29 cellular contexts compared by ENCODE assay signal in the genomic region with DNA sequence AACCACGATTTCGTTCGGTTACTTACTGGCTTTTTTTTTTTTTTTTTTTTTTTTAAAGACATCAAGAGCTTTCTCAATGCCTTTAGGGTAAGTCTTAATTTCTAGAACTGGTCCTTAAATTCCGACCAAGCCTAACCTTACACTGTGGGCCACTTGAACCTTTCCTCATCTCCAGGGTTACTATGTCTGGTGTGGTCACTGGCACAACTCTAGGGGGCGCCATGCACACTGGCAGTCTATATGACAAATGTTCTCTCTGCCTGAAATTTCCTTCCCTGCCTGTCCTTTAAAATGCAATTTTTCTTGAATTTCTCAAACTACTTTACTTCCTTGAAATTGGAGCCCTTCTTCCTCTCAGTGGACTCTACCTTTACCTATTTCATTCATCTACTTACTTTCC.
DNase-seq lines count a peak whose midpoint lies in the region; ATAC-seq, FAIRE-seq and TF ChIP-seq lines count a peak whose summit lies in the region.
"Had no signal": no experiment of that assay in that cellular context is flagged by ENCODE, and none has a peak within 500 bp of the region (broad histone marks: within the 10 kb centered on the region; RNA-seq: fewer than 3 reads in every experiment).

No MANE protein-coding gene starts in this region.

- peaks cover 2% of the 10 kb centered on the region for H3K9me3 Mint-ChIP-seq in neural crest cell
- H3K9me3 Mint-ChIP-seq: activated B cell treated with CpG ODN at 0.5 μM for 24 hours; CD4-positive, CD25-positive, alpha-beta regulatory T cell; central memory CD8-positive, alpha-beta T cell had no signal

- no peaks in the 10 kb centered on the region for H3K4me1 Mint-ChIP-seq in neural crest cell
- H3K4me1 Mint-ChIP-seq: activated B cell treated with CpG ODN at 0.5 μM for 24 hours; CD4-positive, CD25-positive, alpha-beta regulatory T cell; central memory CD8-positive, alpha-beta T cell had no signal

- ATAC-seq in DND-41 (ENCODE audit: insufficient read depth, low read depth), result no peak
- ATAC-seq in HCT116, result no peak
- no peak for ATAC-seq in GM21447 (IDR thresholded peaks at IDR 0.05; ENCODE audit: unreplicated experiment)
- ATAC-seq in GM19395 (IDR thresholded peaks at IDR 0.05; ENCODE audit: unreplicated experiment), result no peak
- ATAC-seq: left lung; naive thymus-derived CD4-positive, alpha-beta T cell had no signal

- no peak overlapping the region for H3K27ac ChIP-seq in DND-41 (ENCODE audit: low read length)
- H3K27ac ChIP-seq in HCT116 (ENCODE audit: low read depth, low read length), result no peak overlapping the region
- no peak overlapping the region for H3K27ac ChIP-seq in SJCRH30
- H3K27ac ChIP-seq: ascending aorta, HL-60, left lung, right atrium auricular region, spleen, vagina had no signal

- H3K4me2 ChIP-seq in DND-41 (ENCODE audit: insufficient read depth, low read length) (no peak overlapping the region), HCT116 (ENCODE audit: low read length) (no peak overlapping the region)

- BruUV-seq in HCT116 (replicated peaks; lab: Mats Ljungman, UMichigan), result no TSS peak

- RAD21 ChIA-PET in HCT116 (lab: Charles Lee; ENCODE audit: low non-redundant PET in 1 of 2, low total read pairs in 2 of 2, uncharacterized antibody in 2 of 2, unreplicated experiment in 2 of 2), result no interaction called here

- no peaks in the 10 kb centered on the region for H3K36me3 ChIP-seq in DND-41 (ENCODE audit: insufficient read depth, low read length)
- H3K36me3 ChIP-seq in HCT116 (ENCODE audit: control insufficient read depth in 1 of 2, insufficient read depth in 2 of 2, low read length in 2 of 2), result no peaks in the 10 kb centered on the region
- no peaks in the 10 kb centered on the region for H3K36me3 ChIP-seq in bronchial epithelial cell (ENCODE audit: control insufficient read depth, insufficient read depth, low read length)
- H3K36me3 ChIP-seq in SJCRH30, result no peaks in the 10 kb centered on the region
- H3K36me3 ChIP-seq: ascending aorta, left lung, right atrium auricular region, spleen, vagina had no signal

- CTCF ChIA-PET in HCT116 (lab: Charles Lee), result no interaction called here

- H4K20me1 ChIP-seq in DND-41 (ENCODE audit: insufficient read depth, low read length) (no peaks in the 10 kb centered on the region), HCT116 (ENCODE audit: insufficient read depth) (no peaks in the 10 kb centered on the region)

- no peak overlapping the region for H3K4me3 Mint-ChIP-seq in neural crest cell
- H3K4me3 Mint-ChIP-seq: activated B cell treated with CpG ODN at 0.5 μM for 24 hours; activated naive CD8-positive, alpha-beta T cell; CD4-positive, CD25-positive, alpha-beta regulatory T cell; central memory CD8-positive, alpha-beta T cell; naive thymus-derived CD4-positive, alpha-beta T cell had no signal

- H3K27me3 Mint-ChIP-seq in neural crest cell (ENCODE audit: low read depth), result no peaks in the 10 kb centered on the region
- H3K27me3 Mint-ChIP-seq: activated B cell treated with CpG ODN at 0.5 μM for 24 hours; activated naive CD8-positive, alpha-beta T cell; CD4-positive, CD25-positive, alpha-beta regulatory T cell; central memory CD8-positive, alpha-beta T cell had no signal

- no peak overlapping the region for H3K27ac Mint-ChIP-seq in neural crest cell (ENCODE audit: unreplicated experiment)
- H3K27ac Mint-ChIP-seq: activated B cell treated with CpG ODN at 0.5 μM for 24 hours; activated naive CD8-positive, alpha-beta T cell; CD4-positive, CD25-positive, alpha-beta regulatory T cell; naive thymus-derived CD4-positive, alpha-beta T cell had no signal

- TF ChIP-seq CTCF in DND-41 (IDR thresholded peaks at IDR 0.05; ENCODE audit: borderline replicate concordance, extremely low read depth, low read length, poor library complexity, severe bottlenecking) (peak; percentile 37), HCT116 (IDR thresholded peaks at IDR 0.05 in 2 of 3, conservative IDR thresholded peaks at IDR 0.05 in 1 of 3; ENCODE audit: borderline replicate concordance in 1 of 3, insufficient read depth in 1 of 3, low read depth in 2 of 3, low read length in 2 of 3) (peak in 2 of 3 experiments; percentile 38 to 53; a peak in 3 of 6 replicates), bronchial epithelial cell (IDR thresholded peaks at IDR 0.05; ENCODE audit: insufficient read depth, low read length, severe bottlenecking) (peak; percentile 26), neural crest cell (conservative IDR thresholded peaks at IDR 0.05) (peak; percentile 23)

- TF ChIP-seq POLR2A in HCT116 (IDR thresholded peaks at IDR 0.05; ENCODE audit: borderline replicate concordance, extremely low read depth, insufficient read depth, insufficient read length), result no peak

- H3K9ac ChIP-seq in DND-41 (ENCODE audit: low read depth, low read length), result no peak overlapping the region
- no peak overlapping the region for H3K9ac ChIP-seq in HCT116 (ENCODE audit: low read length)

- no peaks in the 10 kb centered on the region for H3K9me2 ChIP-seq in HCT116 (ENCODE audit: insufficient read depth)

- H3K27me3 ChIP-seq in DND-41 (ENCODE audit: insufficient read depth, low read length, poor library complexity) (no peaks in the 10 kb centered on the region), HCT116 (ENCODE audit: insufficient read depth, low read length) (no peaks in the 10 kb centered on the region), bronchial epithelial cell (ENCODE audit: control insufficient read depth, insufficient read depth, low read length) (no peaks in the 10 kb centered on the region), SJCRH30 (no peaks in the 10 kb centered on the region)
- H3K27me3 ChIP-seq: ascending aorta, left lung, right atrium auricular region, spleen, vagina had no signal

- DNase-seq in DND-41, result no peak
- DNase-seq in HCT116 (ENCODE audit: low read depth, low spot score), result no peak
- no peak for DNase-seq in bronchial epithelial cell (ENCODE audit: low read depth)
- DNase-seq in neural crest cell (ENCODE audit: low read depth, low spot score), result no peak
- DNase-seq in DMS53 treated with DMSO at 0.1 percent for 48 hours (lab: John Stamatoyannopoulos, UW; ENCODE audit: unreplicated experiment), result no peak
- DNase-seq in SJCRH30, result no peak
- DNase-seq: activated B cell treated with CpG ODN at 0.5 μM for 24 hours; activated CD4-positive, alpha-beta T cell treated with anti-CD3 and anti-CD28 coated beads, Interleukin-2, amount 50 U/mL, for 48 hours; activated CD8-positive, alpha-beta memory T cell treated with anti-CD3 and anti-CD28 coated beads, Interleukin-2, amount 50 U/mL, for 4 hours; CD4-positive, CD25-positive, alpha-beta regulatory T cell; foreskin melanocyte; Kasumi-1; left lung; naive thymus-derived CD4-positive, alpha-beta T cell; NCI-H1105; NCI-H1930; NCI-H2227 treated with DMSO at 0.1 percent for 48 hours; NCI-H69; spleen; stimulated activated CD4-positive, alpha-beta T cell treated with anti-CD3 and anti-CD28 coated beads, Interleukin-2, amount 100 ng/mL, for 48 hours; stimulated activated naive CD4-positive, alpha-beta T cell had no signal

- H3K4me3 ChIP-seq in DND-41 (ENCODE audit: low read depth in 1 of 2, low read length in 2 of 2) (no peak overlapping the region), HCT116 (replicated peaks in 1 of 2; ENCODE audit: low read depth in 1 of 2, low read length in 2 of 2) (no peak overlapping the region), bronchial epithelial cell (ENCODE audit: low read depth, low read length) (no peak overlapping the region), SJCRH30 (no peak overlapping the region)
- H3K4me3 ChIP-seq: ascending aorta, left lung, right atrium auricular region, spleen, vagina had no signal

- H3K4me1 ChIP-seq in DND-41 (ENCODE audit: insufficient read depth, low read length) (no peaks in the 10 kb centered on the region), HCT116 (ENCODE audit: control insufficient read depth in 1 of 2, insufficient read depth in 2 of 2, low read length in 2 of 2) (no peaks in the 10 kb centered on the region), SJCRH30 (no peaks in the 10 kb centered on the region; the same call in 1 of the 2 replicates)
- H3K4me1 ChIP-seq: ascending aorta, left lung, right atrium auricular region, spleen, vagina had no signal

- H3K36me3 Mint-ChIP-seq in neural crest cell (ENCODE audit: low read depth), result no peaks in the 10 kb centered on the region
- H3K36me3 Mint-ChIP-seq: CD4-positive, CD25-positive, alpha-beta regulatory T cell had no signal

- H3K9me3 ChIP-seq in DND-41 (ENCODE audit: insufficient read depth, low read length, severe bottlenecking), result no peaks in the 10 kb centered on the region
- no peaks in the 10 kb centered on the region for H3K9me3 ChIP-seq in HCT116 (ENCODE audit: control insufficient read depth in 1 of 2, insufficient read depth in 1 of 2, low read depth in 1 of 2, low read length in 2 of 2)
- no peaks in the 10 kb centered on the region for H3K9me3 ChIP-seq in SJCRH30 (replicated peaks)
- H3K9me3 ChIP-seq: ascending aorta, left lung, right atrium auricular region, spleen, vagina had no signal

- no peaks in the 10 kb centered on the region for H3K79me2 ChIP-seq in DND-41 (ENCODE audit: insufficient read depth, low read length)
- no peaks in the 10 kb centered on the region for H3K79me2 ChIP-seq in HCT116 (ENCODE audit: insufficient read depth, low read length)

- POLR2A ChIA-PET in HCT116 (lab: Charles Lee), result no interaction called here

- H2AFZ ChIP-seq in DND-41 (ENCODE audit: low read depth, low read length) (no peak overlapping the region), HCT116 (ENCODE audit: low read depth, low read length, poor library complexity, severe bottlenecking) (no peak overlapping the region)

- intact Hi-C loops in HCT116 (cut with micrococcal nuclease), result no loop called here

- no peak for FAIRE-seq in bronchial epithelial cell (lab: Jason Lieb, UNC)

- TF ChIP-seq RAD21 in HCT116 (IDR thresholded peaks at IDR 0.05; ENCODE audit: low read depth), result no peak

TF ChIP-seq in HCT116, 20 proteins besides CTCF, POLR2A, EP300 and RAD21 (continues in another document):
- no peak for TF ChIP-seq SRF (IDR thresholded peaks at IDR 0.05; ENCODE audit: low read depth)
- TF ChIP-seq ZNF274 (IDR thresholded peaks at IDR 0.05; ENCODE audit: low read depth, low read length), result no peak
- TF ChIP-seq SP1 (IDR thresholded peaks at IDR 0.05; ENCODE audit: low read depth), result no peak
- TF ChIP-seq POLR2AphosphoS5 (IDR thresholded peaks at IDR 0.05; ENCODE audit: low read depth, low read length), result no peak
- no peak for TF ChIP-seq TCF7L2 (IDR thresholded peaks at IDR 0.05; ENCODE audit: borderline replicate concordance, extremely low read depth, insufficient read depth, insufficient read length)
- TF ChIP-seq JUND (IDR thresholded peaks at IDR 0.05), result no peak
- TF ChIP-seq EGR1 (IDR thresholded peaks at IDR 0.05; ENCODE audit: low read depth), result no peak
